In genomic region chr12:114174326-114174725, GRCh38 we compare ENCODE assay signal across 28 cellular contexts.
"Had no signal": no experiment of that assay in that cellular context is flagged by ENCODE, and none has a peak within 500 bp of the region (broad histone marks: within the 10 kb centered on the region; RNA-seq: fewer than 3 reads in every experiment).

No MANE protein-coding gene starts in this region.

- DNase-seq: colonic mucosa; effector CD8-positive, alpha-beta T cell; endodermal cell; foreskin fibroblast; gastrocnemius medialis; head of caudate nucleus; hippocampal formation; immature natural killer cell; islet precursor cell; kidney glomerular epithelial cell; mesenchymal stem cell; mucosa of descending colon; naive B cell; pancreas; retina; right lobe of liver; small intestine; stimulated activated CD4-positive, alpha-beta T cell treated with anti-CD3 and anti-CD28 coated beads, Interleukin-15, amount 100 ng/mL, for 24 hours; stimulated activated CD4-positive, alpha-beta T cell treated with anti-CD3 and anti-CD28 coated beads, Interleukin-2, amount 100 ng/mL, for 48 hours; stimulated activated naive B cell treated with anti-CD40 and anti-IgM and Interleukin-4, amounts not matched to agents 10 μg/mL and 1 μg/mL and 100 μg/mL, for 72 hours; transverse colon; upper lobe of right lung had no signal

- H3K27ac ChIP-seq: colonic mucosa, epithelial cell of prostate, gastrocnemius medialis, neutrophil, pancreas, right lobe of liver, thoracic aorta, transverse colon, upper lobe of right lung, vagina had no signal

- H3K27me3 ChIP-seq: colonic mucosa, gastrocnemius medialis, neutrophil, pancreas, right lobe of liver, transverse colon, vagina had no signal

- H3K9me3 ChIP-seq: colonic mucosa, gastrocnemius medialis, mucosa of descending colon, neutrophil, pancreas, right lobe of liver, thoracic aorta, transverse colon, upper lobe of right lung, vagina had no signal

- H3K4me1 ChIP-seq: colonic mucosa, gastrocnemius medialis, pancreas, right lobe of liver, transverse colon, upper lobe of right lung, vagina had no signal

- H3K36me3 ChIP-seq: colonic mucosa, gastrocnemius medialis, neutrophil, pancreas, right lobe of liver, thoracic aorta, transverse colon, upper lobe of right lung, vagina had no signal

- H3K4me3 ChIP-seq: colonic mucosa, gastrocnemius medialis, mucosa of descending colon, pancreas, right lobe of liver, thoracic aorta, transverse colon, upper lobe of right lung, vagina had no signal

- ATAC-seq: esophagus mucosa; gastrocnemius medialis; mucosa of descending colon; natural killer cell treated with Interleukin-12 subunit alpha and Interleukin-12 subunit beta and Interleukin-15 and Interleukin-18, amount 100 ng/mL, for 72 hours; pancreas; right lobe of liver; stimulated activated naive B cell treated with anti-CD40 and anti-IgM and Interleukin-4, amounts not matched to agents 10 μg/mL and 1 μg/mL and 100 μg/mL, for 72 hours; upper lobe of right lung had no signal
